In the genomic region with DNA sequence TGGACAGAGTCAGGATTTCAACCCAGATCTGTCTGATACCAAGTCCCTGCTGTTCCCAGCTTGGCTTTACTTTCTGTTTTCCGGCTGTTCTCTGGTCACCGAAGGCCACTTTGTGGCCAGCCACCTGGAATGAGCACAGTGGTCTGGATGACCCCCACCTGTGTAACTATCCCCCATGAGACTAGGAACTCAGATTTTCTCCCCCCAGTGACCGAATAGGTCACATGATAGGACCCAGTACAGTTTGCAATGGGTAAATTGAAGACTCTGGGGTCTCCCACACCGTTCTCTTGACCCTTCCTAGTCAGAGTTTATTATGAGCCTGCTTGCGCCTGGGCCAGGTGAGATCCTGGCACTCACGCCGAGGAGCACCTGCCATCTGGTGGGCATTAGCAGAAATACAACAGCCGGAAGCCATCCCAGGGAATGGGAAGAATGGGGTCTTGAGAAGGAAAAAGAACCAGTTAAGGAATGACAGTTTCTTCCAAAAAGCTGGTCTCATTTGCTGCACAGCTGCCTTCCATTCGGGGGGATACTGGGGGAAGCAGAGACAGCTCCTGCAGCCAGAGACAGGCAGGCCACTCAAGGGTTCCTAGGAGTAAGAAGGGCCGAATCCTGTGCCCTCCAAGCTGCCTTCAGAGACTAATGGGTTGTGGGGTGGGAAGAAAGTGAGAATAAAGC, we compare ENCODE assay signal across 8 cellular contexts. TPM values are rescaled to one million over a fixed set of nuclear protein-coding genes. Genes with fewer than 3 reads are reported as not detected.
DNase-seq lines count a peak whose midpoint lies in the region; ATAC-seq and TF ChIP-seq lines count a peak whose summit lies in the region.

No MANE protein-coding gene starts in this region.

- H3K9me3 ChIP-seq in GM23248 (ENCODE audit: low read depth) (no peaks in the 10 kb centered on the region), esophagus muscularis mucosa (no peaks in the 10 kb centered on the region), neuron (ENCODE audit: low read length) (no peaks in the 10 kb centered on the region)

- TF ChIP-seq EP300 in esophagus muscularis mucosa (IDR thresholded peaks at IDR 0.05) = no peak

- TF ChIP-seq CTCF in AG09319 (IDR thresholded peaks at IDR 0.05; ENCODE audit: low read depth, low read length) = peak; percentile 86
- TF ChIP-seq CTCF in esophagus muscularis mucosa (IDR thresholded peaks at IDR 0.05) = peak; percentile 87 to 94 (median 90)

- no peaks in the 10 kb centered on the region for H3K79me2 ChIP-seq in GM23248 (ENCODE audit: insufficient read depth)

- H3K27ac ChIP-seq in GM23248 (no peak overlapping the region), esophagus muscularis mucosa (replicated peaks in 1 of 4) (no peak overlapping the region)

- no peak overlapping the region for H3K9ac ChIP-seq in GM23248

- H3K4me2 ChIP-seq in GM23248 (ENCODE audit: unreplicated experiment) = no peak overlapping the region

- intact Hi-C loops in esophagus muscularis mucosa (cut with DNase I) = loop anchor here (1.0 kb wide), 1 partner anchor 65 kb away; no protein-coding TSS in a partner anchor

- ATAC-seq in GM19463 (IDR thresholded peaks at IDR 0.05; ENCODE audit: unreplicated experiment) = no peak

- 0 out of 2 replicates have a peak overlapping the region, but pooled peaks have one; percentile 27 for H2AFZ ChIP-seq in GM23248
- peak overlapping the region; percentile 33 for H2AFZ ChIP-seq in neuron (ENCODE audit: low read depth, low read length)

- no peaks in the 10 kb centered on the region for H4K20me1 ChIP-seq in GM23248 (ENCODE audit: insufficient read depth)

- in situ Hi-C loops in GM23248 (cut with MboI) = loop anchor here (5.0 kb wide), 1 partner anchor 61 kb away; no protein-coding TSS in a partner anchor

- H3K27me3 ChIP-seq in GM23248 (replicated peaks; ENCODE audit: insufficient read depth) (no peaks in the 10 kb centered on the region), esophagus muscularis mucosa (no peaks in the 10 kb centered on the region), neuron (ENCODE audit: insufficient read depth, low read length) (no peaks in the 10 kb centered on the region)

- DNase-seq in AG09319 (ENCODE audit: extremely low read depth, low read depth) (no peak), GM23248 (peak; percentile 47), NCI-H774 (lab: John Stamatoyannopoulos, UW) (peak; percentile 60), activated T-cell treated with anti-CD3 and anti-CD28 coated beads for 4 hours (peak; percentile 42), esophagus muscularis mucosa (ENCODE audit: extremely low spot score) (no peak), occipital lobe (lab: John Stamatoyannopoulos, UW) (no peak)

- no peaks in the 10 kb centered on the region for H3K36me3 ChIP-seq in GM23248 (ENCODE audit: low read depth)
- peaks cover 0 to 4% (median 0%) of the 10 kb centered on the region in 4 donors for H3K36me3 ChIP-seq in esophagus muscularis mucosa
- H3K36me3 ChIP-seq in neuron (ENCODE audit: insufficient read depth, low read length) = no peaks in the 10 kb centered on the region

- no peaks in the 10 kb centered on the region for H3K9me2 ChIP-seq in GM23248 (ENCODE audit: insufficient read depth)

- WGBS in GM23248 (ENCODE audit: low coverage in 1 of 2, low lambda C conversion rate in 2 of 2, missing lambda C conversion rate in 2 of 2), 2 experiments = 27 to 30% methylated on average over 10 of the region's 10 CpGs
- 25% methylated on average over 10 of the region's 10 CpGs for WGBS in esophagus muscularis mucosa

- H3F3A ChIP-seq in GM23248 (ENCODE audit: insufficient read depth) = no peaks in the 10 kb centered on the region

- no peak for TF ChIP-seq POLR2A in esophagus muscularis mucosa (IDR thresholded peaks at IDR 0.05; ENCODE audit: low read depth)

- H3K4me3 ChIP-seq in GM23248 = no peak overlapping the region
- no peak overlapping the region for H3K4me3 ChIP-seq in esophagus muscularis mucosa
- H3K4me3 ChIP-seq in neuron (ENCODE audit: low read length) = no peak overlapping the region

- H3K4me1 ChIP-seq in GM23248 (ENCODE audit: insufficient read depth) = no peaks in the 10 kb centered on the region
- peaks cover 4 to 22% (median 18%) of the 10 kb centered on the region in 4 donors for H3K4me1 ChIP-seq in esophagus muscularis mucosa
- no peaks in the 10 kb centered on the region for H3K4me1 ChIP-seq in neuron (ENCODE audit: insufficient read depth, low read length)

RNA-seq across cellular contexts. Expression of gene PHYHD1, which starts 7.1 kb away (rescaled TPM):
- 4.4 and 4.7 TPM in 2 replicates for total RNA-seq in GM23248 (2014; rRNA removed; shearing (Covaris generic))
- 7.4 and 8.6 TPM in 2 replicates for polyA plus RNA-seq in GM23248 (2016; fragmentation: Nextera tagmentation; extraction: Ambion mirVana)
- total RNA-seq in esophagus muscularis mucosa = 10 to 100 TPM; 10.4 to 22.3 (median 12.0) TPM
- 1.1 TPM for total RNA-seq in occipital lobe

RNA-seq across cellular contexts. Expression of gene DOLK, which starts 19.5 kb away (rescaled TPM):
- 31.1 and 36.1 TPM in 2 replicates for total RNA-seq in GM23248 (2014; rRNA removed; shearing (Covaris generic))
- polyA plus RNA-seq in GM23248 (2016; fragmentation: Nextera tagmentation; extraction: Ambion mirVana) = 29.6 and 31.7 TPM in 2 replicates
- total RNA-seq in esophagus muscularis mucosa (10 to 100 TPM; 10.4 to 20.7 (median 14.1) TPM), occipital lobe (14.7 TPM)

RNA-seq across cellular contexts. Expression of gene NUP188, which starts 19.6 kb away (rescaled TPM):
- 45.9 and 57.0 TPM in 2 replicates for total RNA-seq in GM23248 (2014; rRNA removed; shearing (Covaris generic))
- polyA plus RNA-seq in GM23248 (2016; fragmentation: Nextera tagmentation; extraction: Ambion mirVana) = 24.9 and 25.7 TPM in 2 replicates
- total RNA-seq in esophagus muscularis mucosa (10 to 100 TPM; 22.9 to 34.0 (median 29.4) TPM), occipital lobe (17.8 TPM)

RNA-seq across cellular contexts. Expression of gene LRRC8A, which starts 45.9 kb away (rescaled TPM):
- total RNA-seq in GM23248 (2014; rRNA removed; shearing (Covaris generic)) = 35.2 and 37.9 TPM in 2 replicates
- 35.6 and 36.5 TPM in 2 replicates for polyA plus RNA-seq in GM23248 (2016; fragmentation: Nextera tagmentation; extraction: Ambion mirVana)
- 10 to 100 TPM; 39.5 to 94.2 (median 55.6) TPM for total RNA-seq in esophagus muscularis mucosa
- total RNA-seq in occipital lobe = 20.4 TPM

RNA-seq across cellular contexts. Expression of gene KYAT1, which starts 46.1 kb away (rescaled TPM):
- 5.1 and 5.8 TPM in 2 replicates for total RNA-seq in GM23248 (2014; rRNA removed; shearing (Covaris generic))
- polyA plus RNA-seq in GM23248 (2016; fragmentation: Nextera tagmentation; extraction: Ambion mirVana) = 4.4 and 5.5 TPM in 2 replicates
- total RNA-seq in esophagus muscularis mucosa (1 to 10 TPM; 4.3 to 8.4 (median 6.2) TPM), occipital lobe (9.0 TPM)

Comparison
In these comparisons a context has a peak if more than half of its experiments do, and no peak if none do; other contexts are left out.
1. DNase-seq: peak in GM23248 (single experiment), NCI-H774 (single experiment) and activated T-cell treated with anti-CD3 and anti-CD28 coated beads for 4 hours (single experiment); none in AG09319 (single experiment), esophagus muscularis mucosa (single experiment) and occipital lobe (single experiment).